ENCODE assay signal across 23 cellular contexts in the genomic region with DNA sequence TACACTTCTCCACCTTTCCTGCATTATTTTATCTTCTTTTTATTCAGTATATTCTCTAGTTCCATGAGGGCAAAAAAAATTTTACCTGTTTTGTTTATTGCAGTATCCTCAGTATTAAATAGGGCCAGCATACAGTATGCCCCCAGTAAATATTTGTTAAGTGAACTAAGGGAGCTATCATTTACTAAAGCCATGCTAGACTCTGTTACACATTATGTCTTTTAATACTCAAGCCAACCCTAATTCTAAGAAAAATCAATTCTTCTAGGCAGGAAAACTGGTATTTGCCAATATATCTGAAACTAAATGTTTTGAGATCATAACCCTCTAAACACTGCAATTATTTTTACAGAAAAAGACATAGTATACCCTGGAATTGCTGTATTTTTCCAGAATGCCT. TPM values are rescaled to one million over a fixed set of nuclear protein-coding genes. Genes with fewer than 3 reads are reported as not detected.
DNase-seq lines count a peak whose midpoint lies in the region; ATAC-seq, FAIRE-seq and TF ChIP-seq lines count a peak whose summit lies in the region.
"Had no signal": no experiment of that assay in that cellular context is flagged by ENCODE, and none has a peak within 500 bp of the region (broad histone marks: within the 10 kb centered on the region; RNA-seq: fewer than 3 reads in every experiment).

No MANE protein-coding gene starts in this region.

- H4K20me1 ChIP-seq in keratinocyte (ENCODE audit: control insufficient read depth, extremely low read depth, insufficient read depth, low read length), result no peaks in the 10 kb centered on the region

- H3K9ac ChIP-seq in keratinocyte (ENCODE audit: control insufficient read depth, extremely low read depth, insufficient read depth, low read length), result no peak overlapping the region
- H3K9ac ChIP-seq: BLaER1 treated with 17β-estradiol and CSF1 and Interleukin-3, amounts not matched to agents 10 nM and 100 nM had no signal

- H3K4me3 Mint-ChIP-seq in T-helper 2 cell treated with Interferon-gamma antibody and Interleukin-4, amounts not matched to agents 5 μg/mL and 100 μg/mL, for 36 hours, result peak overlapping the region; percentile 54
- H3K4me3 Mint-ChIP-seq in CD8-positive, alpha-beta memory T cell, result no peak overlapping the region
- H3K4me3 Mint-ChIP-seq in activated T-helper 17 cell treated with anti-CD3 and anti-CD28 coated beads, Interleukin-2, amount 50 U/mL, for 72 hours, result peak overlapping the region; percentile 45
- H3K4me3 Mint-ChIP-seq: nephron had no signal

- H2AFZ ChIP-seq in keratinocyte (ENCODE audit: control insufficient read depth, low read length), result no peak overlapping the region
- H2AFZ ChIP-seq: PC-9 had no signal

- dilution Hi-C loops in keratinocyte (cut with MboI; ENCODE audit: extremely low pct_ligation_motif_present, low sequenced_read_pairs), result no loop called here

- H3K4me2 ChIP-seq in keratinocyte (ENCODE audit: control insufficient read depth, extremely low read depth, insufficient read depth, low read depth, low read length), result no peak overlapping the region
- H3K4me2 ChIP-seq: BLaER1 treated with 17β-estradiol and CSF1 and Interleukin-3, amounts not matched to agents 10 nM and 100 nM; PC-9 had no signal

- DNase-seq in T-helper 2 cell treated with Interferon-gamma antibody and Interleukin-4, amounts not matched to agents 5 μg/mL and 100 μg/mL, for 36 hours (ENCODE audit: low spot score), result no peak
- DNase-seq in T-helper 2 cell (no peak), keratinocyte (ENCODE audit: low read depth, low spot score) (no peak), NCI-H748 (lab: John Stamatoyannopoulos, UW; ENCODE audit: unreplicated experiment) (no peak), NCI-H1105 treated with DMSO at 0.1 percent for 48 hours (lab: John Stamatoyannopoulos, UW) (no peak)
- DNase-seq in CD8-positive, alpha-beta memory T cell, result no peak
- DNase-seq: 8988T; activated CD8-positive, alpha-beta memory T cell treated with anti-CD3 and anti-CD28 coated beads for 24 hours; activated gamma-delta T cell; DMS53; esophagus squamous epithelium; KBM-7; NCI-H1092; NCI-H82; PC-9; stimulated activated naive CD4-positive, alpha-beta T cell treated with Interleukin-2 at 50 U/mL for 16 hours; upper lobe of right lung had no signal

- H3K4me1 ChIP-seq in CD8-positive, alpha-beta memory T cell (ENCODE audit: insufficient read depth, low read length), result peaks cover 25% of the 10 kb centered on the region
- H3K4me1 ChIP-seq in keratinocyte (ENCODE audit: control insufficient read depth, extremely low read depth, insufficient read depth, low read length), result peaks cover 28% of the 10 kb centered on the region
- H3K4me1 ChIP-seq: prostate gland, upper lobe of right lung had no signal

- H3K9me3 Mint-ChIP-seq in T-helper 2 cell treated with Interferon-gamma antibody and Interleukin-4, amounts not matched to agents 5 μg/mL and 100 μg/mL, for 36 hours, result no peaks in the 10 kb centered on the region
- H3K9me3 Mint-ChIP-seq in CD8-positive, alpha-beta memory T cell, result no peaks in the 10 kb centered on the region
- H3K9me3 Mint-ChIP-seq in activated T-helper 17 cell treated with anti-CD3 and anti-CD28 coated beads, Interleukin-2, amount 50 U/mL, for 72 hours, result no peaks in the 10 kb centered on the region
- H3K9me3 Mint-ChIP-seq: nephron had no signal

- H3K27ac Mint-ChIP-seq in T-helper 2 cell treated with Interferon-gamma antibody and Interleukin-4, amounts not matched to agents 5 μg/mL and 100 μg/mL, for 36 hours, result peak overlapping the region; percentile 84
- H3K27ac Mint-ChIP-seq in CD8-positive, alpha-beta memory T cell, result peak overlapping the region; percentile 9 to 93 (median 48)
- peak overlapping the region; percentile 69 for H3K27ac Mint-ChIP-seq in activated T-helper 17 cell treated with anti-CD3 and anti-CD28 coated beads, Interleukin-2, amount 50 U/mL, for 72 hours
- H3K27ac Mint-ChIP-seq: nephron had no signal

- peaks cover 41% of the 10 kb centered on the region for H3K4me1 Mint-ChIP-seq in T-helper 2 cell treated with Interferon-gamma antibody and Interleukin-4, amounts not matched to agents 5 μg/mL and 100 μg/mL, for 36 hours (ENCODE audit: low read depth)
- peaks cover 15 to 32% (median 31%) of the 10 kb centered on the region in 3 donors for H3K4me1 Mint-ChIP-seq in CD8-positive, alpha-beta memory T cell
- H3K4me1 Mint-ChIP-seq in activated T-helper 17 cell treated with anti-CD3 and anti-CD28 coated beads, Interleukin-2, amount 50 U/mL, for 72 hours, result peaks cover 15% of the 10 kb centered on the region
- H3K4me1 Mint-ChIP-seq: nephron had no signal

- FAIRE-seq in keratinocyte (lab: Jason Lieb, UNC), result no peak

- no peak for ATAC-seq in activated T-helper 17 cell treated with anti-CD3 and anti-CD28 coated beads, Interleukin-2, amount 50 U/mL, for 72 hours (replicated peaks)
- ATAC-seq in GM19023 (IDR thresholded peaks at IDR 0.05; ENCODE audit: unreplicated experiment), result no peak
- ATAC-seq: upper lobe of right lung had no signal

- H3K79me2 ChIP-seq in keratinocyte (ENCODE audit: control insufficient read depth, insufficient read depth, low read length), result no peaks in the 10 kb centered on the region

- no peaks in the 10 kb centered on the region for H3K27me3 ChIP-seq in CD8-positive, alpha-beta memory T cell (ENCODE audit: insufficient read depth, low read length, poor library complexity, severe bottlenecking)
- no peaks in the 10 kb centered on the region for H3K27me3 ChIP-seq in keratinocyte (ENCODE audit: control insufficient read depth, extremely low read depth, insufficient read depth, low read length)
- H3K27me3 ChIP-seq: BLaER1 treated with 17β-estradiol and CSF1 and Interleukin-3, amounts not matched to agents 10 nM and 100 nM; esophagus squamous epithelium; upper lobe of right lung had no signal

- H3K4me3 ChIP-seq in CD8-positive, alpha-beta memory T cell (ENCODE audit: low read length), result no peak overlapping the region
- H3K4me3 ChIP-seq in keratinocyte (ENCODE audit: control insufficient read depth in 2 of 3, extremely low read depth in 1 of 3, insufficient read depth in 2 of 3, low read depth in 1 of 3, low read length in 3 of 3), result no peak overlapping the region
- H3K4me3 ChIP-seq: BLaER1 treated with 17β-estradiol and CSF1 and Interleukin-3, amounts not matched to agents 10 nM and 100 nM; esophagus squamous epithelium; PC-9; prostate gland; upper lobe of right lung had no signal

- no peak for TF ChIP-seq CTCF in keratinocyte (optimal IDR thresholded peaks at IDR 0.05 in 1 of 3, IDR thresholded peaks at IDR 0.05 in 1 of 3, conservative IDR thresholded peaks at IDR 0.05 in 1 of 3; ENCODE audit: extremely low read depth in 1 of 3, insufficient read depth in 2 of 3, low read length in 3 of 3)

- H3K36me3 Mint-ChIP-seq in T-helper 2 cell treated with Interferon-gamma antibody and Interleukin-4, amounts not matched to agents 5 μg/mL and 100 μg/mL, for 36 hours (ENCODE audit: low read depth), result peaks cover 59% of the 10 kb centered on the region
- peaks cover 4 to 80% (median 18%) of the 10 kb centered on the region in 3 donors for H3K36me3 Mint-ChIP-seq in CD8-positive, alpha-beta memory T cell
- H3K36me3 Mint-ChIP-seq in activated T-helper 17 cell treated with anti-CD3 and anti-CD28 coated beads, Interleukin-2, amount 50 U/mL, for 72 hours (ENCODE audit: low read depth), result peaks cover 98% of the 10 kb centered on the region

- H3K9me1 ChIP-seq in keratinocyte (ENCODE audit: control insufficient read depth, extremely low read depth, insufficient read depth, low read length), result peaks cover 2% of the 10 kb centered on the region

- no peaks in the 10 kb centered on the region for H3K27me3 Mint-ChIP-seq in T-helper 2 cell treated with Interferon-gamma antibody and Interleukin-4, amounts not matched to agents 5 μg/mL and 100 μg/mL, for 36 hours (ENCODE audit: low read depth)
- H3K27me3 Mint-ChIP-seq in CD8-positive, alpha-beta memory T cell, result no peaks in the 10 kb centered on the region
- H3K27me3 Mint-ChIP-seq in activated T-helper 17 cell treated with anti-CD3 and anti-CD28 coated beads, Interleukin-2, amount 50 U/mL, for 72 hours, result no peaks in the 10 kb centered on the region

- POLR2A ChIA-PET in CD8-positive, alpha-beta memory T cell (lab: Charles Lee), result interaction anchor here (0.7 kb wide), 1 partner anchor 418 kb away, joined by 3 read pairs; no protein-coding TSS in a partner anchor

- H3K27ac ChIP-seq in CD8-positive, alpha-beta memory T cell (ENCODE audit: low read depth, low read length), result no peak overlapping the region
- H3K27ac ChIP-seq in keratinocyte (ENCODE audit: control insufficient read depth, insufficient read depth, low read length), result peak overlapping the region; percentile 22
- H3K27ac ChIP-seq: BLaER1 treated with 17β-estradiol and CSF1 and Interleukin-3, amounts not matched to agents 10 nM and 100 nM; HL-60; PC-9; prostate gland; upper lobe of right lung had no signal

- CTCF ChIA-PET in CD8-positive, alpha-beta memory T cell (lab: Charles Lee), result no interaction called here

- no peaks in the 10 kb centered on the region for H3K9me3 ChIP-seq in CD8-positive, alpha-beta memory T cell (ENCODE audit: low read length)
- H3K9me3 ChIP-seq in keratinocyte (ENCODE audit: control insufficient read depth, low read depth, low read length), result no peaks in the 10 kb centered on the region
- H3K9me3 ChIP-seq: BLaER1 treated with 17β-estradiol and CSF1 and Interleukin-3, amounts not matched to agents 10 nM and 100 nM; esophagus squamous epithelium; prostate gland; upper lobe of right lung had no signal

- H3K36me3 ChIP-seq in CD8-positive, alpha-beta memory T cell (ENCODE audit: insufficient read depth, low read length), result peaks cover 37% of the 10 kb centered on the region
- peaks cover 10 to 18% of the 10 kb centered on the region in 2 experiments for H3K36me3 ChIP-seq in keratinocyte (ENCODE audit: control insufficient read depth in 2 of 2, extremely low read depth in 1 of 2, insufficient read depth in 2 of 2, low read length in 2 of 2)
- H3K36me3 ChIP-seq: prostate gland had no signal

RNA-seq across cellular contexts. Expression of a gene that starts 18.3 kb away (rescaled TPM):
- 100 to 1,000 TPM; 110 to 117 TPM for total RNA-seq in CD8-positive, alpha-beta memory T cell
- 217 TPM for polyA plus RNA-seq in CD8-positive, alpha-beta memory T cell
- 100 to 1,000 TPM in 1 of 2 donors, 10 to 100 TPM in 1; 76.3 to 125 TPM for total RNA-seq in activated T-helper 17 cell treated with anti-CD3 and anti-CD28 coated beads, Interleukin-2, amount 50 U/mL, for 72 hours
- 113 to 166 TPM (median 114 TPM) in 3 replicates for polyA plus RNA-seq in keratinocyte
- 46.0 TPM for polyA plus RNA-seq in keratinocyte (2011; ENCODE audit: low read depth)
- polyA plus RNA-seq in keratinocyte (2011; cell fraction: cytosol; rRNA removed), result 110 and 176 TPM in 2 replicates
- polyA plus RNA-seq in keratinocyte (2011; cell fraction: nucleus; rRNA removed), result 86.9 and 148 TPM in 2 replicates
- 172 and 174 TPM in 2 replicates for polyA plus RNA-seq in keratinocyte (2012; ENCODE audit: low replicate concordance)
- 20.5 to 54.1 TPM (median 36.5 TPM) in 3 replicates for polyA minus RNA-seq in keratinocyte
- 76.4 TPM for polyA minus RNA-seq in keratinocyte (2011; cell fraction: cytosol; rRNA and poly(A)+ RNA removed)
- polyA minus RNA-seq in keratinocyte (2011; cell fraction: nucleus; rRNA and poly(A)+ RNA removed), result 40.4 and 51.7 TPM in 2 replicates

Comparison
In these comparisons a context has a peak if more than half of its experiments do, and no peak if none do; other contexts are left out.
1. H3K4me3 Mint-ChIP-seq: peak in T-helper 2 cell treated with Interferon-gamma antibody and Interleukin-4, amounts not matched to agents 5 μg/mL and 100 μg/mL, for 36 hours (single experiment) and activated T-helper 17 cell treated with anti-CD3 and anti-CD28 coated beads, Interleukin-2, amount 50 U/mL, for 72 hours (single experiment); none in CD8-positive, alpha-beta memory T cell (0 of 7).
2. Peak in every context shown above with its lines, with median percentiles within 50 percentile points of each other: H3K27ac Mint-ChIP-seq.